ENCODE assay signal across 1 cellular context in the genomic region with DNA sequence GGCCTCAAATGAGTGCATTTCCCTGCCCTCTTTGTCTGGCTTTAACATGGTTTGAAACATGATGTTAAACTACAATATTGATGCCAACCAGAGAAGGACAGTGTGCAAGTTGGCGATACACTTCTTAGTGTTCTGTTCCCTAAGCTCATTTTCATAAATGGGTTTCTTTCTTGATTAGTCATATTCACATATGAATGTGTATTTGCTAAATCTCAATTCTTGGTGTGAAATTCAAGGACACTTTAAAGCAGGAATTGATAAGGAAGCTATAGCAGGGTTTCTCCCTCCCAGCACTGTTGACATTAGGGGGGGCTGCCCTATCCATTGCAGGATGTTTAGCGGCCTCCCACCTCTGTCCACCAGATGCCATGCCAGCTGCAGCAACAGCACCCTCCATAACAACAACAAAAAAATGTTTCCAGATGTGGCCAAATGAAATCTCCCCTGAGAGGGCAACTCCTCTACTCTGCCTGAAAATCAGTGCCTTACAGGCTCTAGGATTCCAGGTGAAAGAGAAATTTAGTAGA.
TF ChIP-seq lines count a peak whose summit lies in the region.

No MANE protein-coding gene starts in this region.

TF ChIP-seq in SK-N-SH, 30 proteins besides CTCF, POLR2A, EP300 and RAD21 (continued from another document):
- TF ChIP-seq, protein P1, sequence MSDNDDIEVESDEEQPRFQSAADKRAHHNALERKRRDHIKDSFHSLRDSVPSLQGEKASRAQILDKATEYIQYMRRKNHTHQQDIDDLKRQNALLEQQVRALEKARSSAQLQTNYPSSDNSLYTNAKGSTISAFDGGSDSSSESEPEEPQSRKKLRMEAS (IDR thresholded peaks at IDR 0.05; ENCODE audit: low read depth): no peak
- TF ChIP-seq RCOR1 (IDR thresholded peaks at IDR 0.05; ENCODE audit: low read length): peak; percentile 59; the same call in 1 of the 2 replicates
- TF ChIP-seq FOSL2 (IDR thresholded peaks at IDR 0.05; ENCODE audit: borderline replicate concordance, low read depth): no peak
- TF ChIP-seq GATA2 (CRISPR knock-in tag; IDR thresholded peaks at IDR 0.05): peak; percentile 50; the same call in 1 of the 2 replicates
- TF ChIP-seq EZH2phosphoT487 (IDR thresholded peaks at IDR 0.05; ENCODE audit: borderline replicate concordance, low read depth): no peak
- TF ChIP-seq, protein P2, sequence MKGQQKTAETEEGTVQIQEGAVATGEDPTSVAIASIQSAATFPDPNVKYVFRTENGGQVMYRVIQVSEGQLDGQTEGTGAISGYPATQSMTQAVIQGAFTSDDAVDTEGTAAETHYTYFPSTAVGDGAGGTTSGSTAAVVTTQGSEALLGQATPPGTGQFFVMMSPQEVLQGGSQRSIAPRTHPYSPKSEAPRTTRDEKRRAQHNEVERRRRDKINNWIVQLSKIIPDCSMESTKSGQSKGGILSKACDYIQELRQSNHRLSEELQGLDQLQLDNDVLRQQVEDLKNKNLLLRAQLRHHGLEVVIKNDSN (IDR thresholded peaks at IDR 0.05; ENCODE audit: borderline replicate concordance, low read depth): no peak
- no peak for TF ChIP-seq CHD2 (IDR thresholded peaks at IDR 0.05; ENCODE audit: low read length, partially characterized antibody)
